14 cellular contexts compared by ENCODE assay signal in the genomic region with DNA sequence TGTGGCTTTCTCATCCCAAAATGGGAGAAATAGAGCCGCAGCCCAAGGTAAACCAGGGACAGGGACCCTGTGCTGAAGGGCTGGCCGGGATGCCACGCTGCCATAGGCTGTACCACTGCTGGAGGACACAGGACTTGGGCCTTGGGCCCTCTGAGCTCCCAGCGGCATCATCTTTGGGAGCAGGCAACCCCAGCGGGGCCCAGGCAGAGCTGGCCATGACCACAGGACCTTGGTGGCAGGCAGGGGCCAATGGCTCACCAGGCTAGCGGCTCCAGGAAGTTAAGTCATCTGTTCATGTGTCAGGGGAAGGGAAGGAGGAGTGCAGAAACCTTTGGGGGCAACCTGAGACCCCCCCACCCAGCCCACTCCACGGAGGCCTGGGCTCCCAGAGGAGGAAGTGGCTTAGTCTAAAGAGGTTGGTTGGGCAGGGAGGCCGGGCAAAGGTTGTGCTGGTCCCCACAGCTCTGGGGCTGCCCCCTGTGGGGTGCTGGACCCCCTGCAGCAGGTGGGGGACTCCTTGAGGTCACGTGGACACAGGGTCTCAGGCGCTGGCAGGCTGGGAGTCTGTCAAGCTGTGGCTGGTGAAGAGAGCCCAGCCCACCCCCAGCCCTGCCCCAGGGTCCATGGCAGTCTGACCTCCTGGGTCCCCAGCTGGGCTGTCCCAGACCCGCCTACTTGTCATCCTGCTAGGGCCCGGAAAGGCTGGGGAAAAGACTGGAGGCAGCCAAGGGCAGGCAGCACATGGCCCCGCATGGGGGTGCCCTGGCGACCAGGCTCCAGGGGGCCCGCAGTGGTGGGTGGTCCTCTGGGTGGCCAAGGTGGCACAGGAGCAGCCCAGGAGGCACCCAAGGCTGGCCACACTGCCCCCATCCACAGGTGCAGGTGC.
"Had no signal": no experiment of that assay in that cellular context is flagged by ENCODE, and none has a peak within 500 bp of the region (broad histone marks: within the 10 kb centered on the region; RNA-seq: fewer than 3 reads in every experiment).

No MANE protein-coding gene starts in this region.

- H3K4me1 ChIP-seq: pancreas, stomach, uterus had no signal

- H3K36me3 Mint-ChIP-seq: memory B cell had no signal

- H3K27ac Mint-ChIP-seq: memory B cell; T-helper 2 cell treated with Interferon-gamma antibody and Interleukin-4, amounts not matched to agents 5 μg/mL and 100 μg/mL, for 36 hours had no signal

- H3K9me3 ChIP-seq: pancreas, stomach, uterus had no signal

- H3K27ac ChIP-seq: brain microvascular endothelial cell, pancreas, stomach, uterus had no signal

- H3K4me1 Mint-ChIP-seq: memory B cell had no signal

- H3K36me3 ChIP-seq: brain microvascular endothelial cell, pancreas, stomach, uterus had no signal

- H3K4me3 Mint-ChIP-seq: memory B cell; T-helper 2 cell treated with Interferon-gamma antibody and Interleukin-4, amounts not matched to agents 5 μg/mL and 100 μg/mL, for 36 hours had no signal

- ATAC-seq: esophagus mucosa, left colon, pancreas had no signal

- DNase-seq: activated CD4-positive, alpha-beta T cell treated with anti-CD3 and anti-CD28 coated beads, Interleukin-2, amount 50 U/mL, for 48 hours; activated CD4-positive, CD25-positive, alpha-beta regulatory T cell treated with anti-CD3 and anti-CD28 coated beads, Interleukin-2, amount 50 U/mL, for 72 hours; activated CD8-positive, alpha-beta memory T cell treated with anti-CD3 and anti-CD28 coated beads, Interleukin-2, amount 50 U/mL, for 4 hours; activated naive CD4-positive, alpha-beta T cell treated with Interleukin-2 at 50 U/mL for 16 hours; brain microvascular endothelial cell; cerebellar nuclear complex; left colon; stomach; SW 1271 had no signal

- H3K9me3 Mint-ChIP-seq: memory B cell; T-helper 2 cell treated with Interferon-gamma antibody and Interleukin-4, amounts not matched to agents 5 μg/mL and 100 μg/mL, for 36 hours had no signal

- H3K4me3 ChIP-seq: pancreas, stomach, uterus had no signal

- H3K27me3 ChIP-seq: brain microvascular endothelial cell, pancreas, stomach, uterus had no signal
